In the genomic region with DNA sequence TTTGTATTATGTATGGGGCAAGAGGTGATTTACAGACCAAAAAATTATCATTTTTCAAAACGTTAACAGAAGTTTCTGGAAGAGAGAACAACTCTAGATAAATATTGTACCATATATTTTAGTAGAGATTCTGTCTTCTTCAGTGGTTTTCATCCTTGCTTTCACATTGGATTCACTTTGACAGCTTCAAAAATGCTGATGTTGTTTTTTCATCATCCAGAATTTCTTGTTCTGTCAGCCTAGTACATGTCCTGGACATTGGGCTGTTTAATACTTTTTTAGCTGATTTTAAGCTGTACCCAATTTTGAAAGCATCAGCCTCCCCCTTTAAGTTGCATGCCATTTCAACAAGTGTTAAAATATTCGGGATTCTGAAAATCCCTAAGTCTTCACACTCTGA, we compare ENCODE assay signal across 11 cellular contexts.
"Had no signal": no experiment of that assay in that cellular context is flagged by ENCODE, and none has a peak within 500 bp of the region (broad histone marks: within the 10 kb centered on the region; RNA-seq: fewer than 3 reads in every experiment).

No MANE protein-coding gene starts in this region.

- H3K9ac ChIP-seq: GM23248 had no signal

- H3K27ac ChIP-seq: GM23248 had no signal

- H3K4me2 ChIP-seq: GM23338 had no signal

- H3K9me3 ChIP-seq: HAP-1 had no signal

- H3K4me1 ChIP-seq: HAP-1 had no signal

- H3K4me3 ChIP-seq: GM23248, GM23338, HAP-1 had no signal

- H2AFZ ChIP-seq: GM23248, GM23338 had no signal

- DNase-seq: GM23248, GOT3, H7, H9, HCEC 1CT, HFFc6 had no signal

- FAIRE-seq: H1, H54 had no signal

- H3K36me3 ChIP-seq: HAP-1 had no signal

- ATAC-seq: GM23338, HCT116 had no signal
